8 cellular contexts compared by ENCODE assay signal in the genomic region with DNA sequence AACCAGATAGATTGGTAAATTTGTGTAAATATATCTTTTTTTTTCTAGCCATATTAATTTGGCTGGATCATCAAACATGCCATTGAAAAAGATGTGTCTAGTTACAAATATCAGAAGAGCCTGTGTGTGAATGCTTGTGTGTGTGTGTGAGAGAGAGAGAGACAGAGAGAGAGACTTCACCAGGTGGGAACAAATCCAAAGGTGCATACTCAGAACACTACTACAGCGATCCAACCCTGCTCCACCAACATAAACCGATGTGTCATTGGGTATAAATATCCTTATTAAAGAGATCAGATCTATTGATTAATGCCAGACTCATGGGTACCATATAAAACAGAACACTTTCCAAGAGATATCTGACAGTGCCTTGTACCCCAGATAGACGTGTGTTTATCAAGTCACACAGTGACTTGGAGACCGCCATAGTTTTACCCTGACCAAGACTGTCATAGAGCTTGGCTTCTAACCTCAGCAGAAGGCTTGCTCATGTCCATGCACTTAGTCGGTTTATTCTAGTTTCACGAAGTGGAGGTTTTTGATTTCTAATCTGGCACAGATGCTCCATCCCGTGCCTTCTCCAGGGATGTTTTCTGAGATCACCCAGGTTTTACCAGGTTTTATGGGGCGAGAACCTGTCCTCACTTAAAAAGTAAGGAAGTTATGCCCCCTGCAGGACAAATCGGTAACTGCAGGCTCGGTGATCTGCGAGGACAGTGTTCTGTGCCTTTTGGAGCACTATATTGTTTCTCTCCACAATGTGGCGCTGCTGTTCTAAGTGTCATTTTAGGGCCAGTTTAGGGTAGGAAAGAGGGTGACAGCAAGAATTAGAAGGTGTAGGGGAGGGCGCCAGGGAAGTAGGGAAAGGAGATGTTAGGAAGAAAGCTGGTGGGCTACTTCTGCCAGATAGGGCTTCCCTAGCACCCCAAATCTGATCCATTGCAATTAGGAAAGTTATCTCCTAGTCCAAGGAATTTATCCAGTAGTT. TPM values are rescaled to one million over a fixed set of nuclear protein-coding genes. Genes with fewer than 3 reads are reported as not detected.
A peak's percentile ranks its signal among the peaks of the same experiment; 100 is the strongest.
DNase-seq lines count a peak whose midpoint lies in the region; ATAC-seq and TF ChIP-seq lines count a peak whose summit lies in the region.

No MANE protein-coding gene starts in this region.

- peak overlapping the region in 1 of 8 donors; percentile 4 for H3K4me3 Mint-ChIP-seq in CD4-positive, alpha-beta memory T cell

- TF ChIP-seq CTCF in KMS-11 (conservative IDR thresholded peaks at IDR 0.05; ENCODE audit: low read depth, low read length), result peak; percentile 100
- TF ChIP-seq CTCF in OCI-LY3 (IDR thresholded peaks at IDR 0.05; ENCODE audit: low read depth, low read length), result peak; percentile 98

- no peaks in the 10 kb centered on the region for H3K9me3 Mint-ChIP-seq in CD4-positive, alpha-beta memory T cell

- H3K9ac ChIP-seq in KMS-11, result no peak overlapping the region
- H3K9ac ChIP-seq in OCI-LY3 (ENCODE audit: low read length), result peak overlapping the region; percentile 25; the same call in 1 of the 2 replicates

- H3K27me3 ChIP-seq in CD4-positive, alpha-beta memory T cell (ENCODE audit: insufficient read depth, low read length), result no peaks in the 10 kb centered on the region
- no peaks in the 10 kb centered on the region for H3K27me3 ChIP-seq in KMS-11 (ENCODE audit: insufficient read depth, low read depth)
- H3K27me3 ChIP-seq in OCI-LY3 (ENCODE audit: low read depth, low read length), result no peaks in the 10 kb centered on the region

- POLR2A ChIA-PET in CD4-positive, alpha-beta memory T cell (lab: Charles Lee; ENCODE audit: partially characterized antibody), result interaction anchor here (0.8 kb wide), 1 partner anchor 75 kb away, joined by 3 read pairs; no protein-coding TSS in a partner anchor

- peak; percentile 79 for ATAC-seq in GM21381 (IDR thresholded peaks at IDR 0.05; ENCODE audit: unreplicated experiment)

- CTCF ChIA-PET in CD4-positive, alpha-beta memory T cell (lab: Charles Lee; ENCODE audit: partially characterized antibody), result interaction anchor here (0.7 to 6.4 kb wide), 25 partner anchors 7 to 198 kb away, joined by 3 to 202 read pairs (median 4); a partner anchor contains a TSS

- H3K36me3 ChIP-seq in CD4-positive, alpha-beta memory T cell (ENCODE audit: insufficient read depth, low read length), result no peaks in the 10 kb centered on the region
- H3K36me3 ChIP-seq in KMS-11 (ENCODE audit: insufficient read depth) (no peaks in the 10 kb centered on the region), OCI-LY3 (replicated peaks; ENCODE audit: low read depth, low read length) (no peaks in the 10 kb centered on the region)

- H3K9me3 ChIP-seq in CD4-positive, alpha-beta memory T cell (ENCODE audit: control insufficient read depth in 1 of 2, low read length in 2 of 2), result no peaks in the 10 kb centered on the region
- H3K9me3 ChIP-seq in OCI-LY3 (ENCODE audit: insufficient read depth, low read length), result no peaks in the 10 kb centered on the region

- H3K27ac ChIP-seq in CD4-positive, alpha-beta memory T cell (ENCODE audit: low read depth, low read length), result no peak overlapping the region
- H3K27ac ChIP-seq in KMS-11, result no peak overlapping the region
- no peak overlapping the region for H3K27ac ChIP-seq in OCI-LY3 (ENCODE audit: low read length)
- no peak overlapping the region for H3K27ac ChIP-seq in epithelial cell of prostate

- no peaks in the 10 kb centered on the region for H3K36me3 Mint-ChIP-seq in CD4-positive, alpha-beta memory T cell

- H3K27ac Mint-ChIP-seq in CD4-positive, alpha-beta memory T cell, result peak overlapping the region in 2 of 7 donors; percentile 11 to 14

- intact Hi-C loops in CD4-positive, alpha-beta memory T cell (cut with micrococcal nuclease), result loop anchor here (1.0 to 5.0 kb wide), 5 partner anchors 60 to 586 kb away; no protein-coding TSS in a partner anchor

- H3K79me2 ChIP-seq in KMS-11 (ENCODE audit: insufficient read depth, low read depth), result no peaks in the 10 kb centered on the region
- no peaks in the 10 kb centered on the region for H3K79me2 ChIP-seq in OCI-LY3 (ENCODE audit: low read length)

- H4K20me1 ChIP-seq in KMS-11 (ENCODE audit: insufficient read depth) (no peaks in the 10 kb centered on the region), OCI-LY3 (ENCODE audit: insufficient read depth, low read length) (no peaks in the 10 kb centered on the region)

- H3K4me1 ChIP-seq in CD4-positive, alpha-beta memory T cell (ENCODE audit: insufficient read depth, low read length), result no peaks in the 10 kb centered on the region
- no peaks in the 10 kb centered on the region for H3K4me1 ChIP-seq in KMS-11 (ENCODE audit: low read depth, poor library complexity, severe bottlenecking)
- H3K4me1 ChIP-seq in OCI-LY3 (ENCODE audit: low read length), result peaks cover 8% of the 10 kb centered on the region; the same call in 1 of the 2 replicates

- H3K4me1 Mint-ChIP-seq in CD4-positive, alpha-beta memory T cell, result peaks cover 0 to 3% (median 1%) of the 10 kb centered on the region in 4 donors

- H3K27me3 Mint-ChIP-seq in CD4-positive, alpha-beta memory T cell, result peaks cover 2% of the 10 kb centered on the region in 2 donors

- DNase-seq in CD4-positive, alpha-beta memory T cell, result peak; percentile 87 to 93 (median 90)
- peak; percentile 96 for DNase-seq in activated CD8-positive, alpha-beta memory T cell treated with anti-CD3 and anti-CD28 coated beads, Interleukin-2, amount 50 U/mL, for 24 hours (ENCODE audit: extremely low read depth)
- DNase-seq in epithelial cell of prostate (ENCODE audit: low read depth, low spot score), result peak; percentile 31
- peak; percentile 94 for DNase-seq in myocyte (ENCODE audit: low read depth)
- peak; percentile 98 for DNase-seq in stimulated activated CD8-positive, alpha-beta memory T cell treated with anti-CD3 and anti-CD28 coated beads, Interleukin-7, amount 100 ng/mL, for 24 hours (ENCODE audit: low read depth)

- no peak overlapping the region for H3K4me3 ChIP-seq in CD4-positive, alpha-beta memory T cell (ENCODE audit: low read length in 2 of 2)
- H3K4me3 ChIP-seq in KMS-11 (IDR thresholded peaks at IDR 0.05; ENCODE audit: insufficient read depth, low read depth, low read length) (no peak overlapping the region), OCI-LY3 (ENCODE audit: low read length) (peak overlapping the region; percentile 70)

- H3K4me2 ChIP-seq in KMS-11 (no peak overlapping the region), OCI-LY3 (ENCODE audit: low read length) (peak overlapping the region; percentile 77)

- H2AFZ ChIP-seq in KMS-11 (ENCODE audit: low read depth), result no peak overlapping the region
- peak overlapping the region; percentile 78 for H2AFZ ChIP-seq in OCI-LY3 (ENCODE audit: low read depth, low read length)

RNA-seq across cellular contexts. Expression of a gene that starts 29.3 kb away (rescaled TPM):
- not detected for total RNA-seq in CD4-positive, alpha-beta memory T cell
- polyA plus RNA-seq in CD4-positive, alpha-beta memory T cell, result not detected
- not detected in 2 replicates for total RNA-seq in myocyte
- polyA plus RNA-seq in myocyte (2012), result not detected

Comparison
In these comparisons a context has a peak if more than half of its experiments do, and no peak if none do; other contexts are left out.
1. DNase-seq: peak in every context shown above with its lines; median percentile 98 in stimulated activated CD8-positive, alpha-beta memory T cell treated with anti-CD3 and anti-CD28 coated beads, Interleukin-7, amount 100 ng/mL, for 24 hours; 96 in activated CD8-positive, alpha-beta memory T cell treated with anti-CD3 and anti-CD28 coated beads, Interleukin-2, amount 50 U/mL, for 24 hours; 94 in myocyte; 90 in CD4-positive, alpha-beta memory T cell; 31 in epithelial cell of prostate.